Comparison of ENCODE assay signal across 1 cellular context in genomic region chr7:111438369-111439289, GRCh38.
TF ChIP-seq lines count a peak whose summit lies in the region.

No MANE protein-coding gene starts in this region.

TF ChIP-seq in K562, 482 proteins besides CTCF, POLR2A, EP300 and RAD21 (continued from another document and continues in another):
- TF ChIP-seq RREB1 (CRISPR knock-in tag; IDR thresholded peaks at IDR 0.05) (no peak), ZNF143 (CRISPR knock-in tag; IDR thresholded peaks at IDR 0.05) (no peak), CBFA2T2 (conservative IDR thresholded peaks at IDR 0.05) (peak; percentile 97), OTX1 (CRISPR knock-in tag; IDR thresholded peaks at IDR 0.05) (no peak), SMARCE1 (IDR thresholded peaks at IDR 0.05) (peak; percentile 100), ELK3 (CRISPR knock-in tag; IDR thresholded peaks at IDR 0.05) (no peak), MLLT1 (IDR thresholded peaks at IDR 0.05) (peak in 1 of 2 experiments; percentile 45; a peak in 2 of 4 replicates), HNRNPK (IDR thresholded peaks at IDR 0.05; ENCODE audit: low read depth, low read length, poor library complexity, severe bottlenecking) (no peak), SIN3A (IDR thresholded peaks at IDR 0.05; ENCODE audit: borderline replicate concordance in 2 of 2, control insufficient read depth in 1 of 2, low read depth in 2 of 2, low read length in 2 of 2) (no peak), TRIM28 (IDR thresholded peaks at IDR 0.05) (0 out of 2 replicates have a peak, but pooled peaks have one; percentile 11), ZNF311 (CRISPR knock-in tag; IDR thresholded peaks at IDR 0.05) (no peak), ZNF449 (CRISPR knock-in tag; IDR thresholded peaks at IDR 0.05) (no peak), ZNF239 (CRISPR knock-in tag; IDR thresholded peaks at IDR 0.05) (no peak; the same call in 1 of the 2 replicates), ZNF699 (CRISPR knock-in tag; IDR thresholded peaks at IDR 0.05; ENCODE audit: insufficient replicate concordance) (no peak), BRF2 (IDR thresholded peaks at IDR 0.05; ENCODE audit: borderline replicate concordance, insufficient read depth, insufficient read length) (no peak), ZNF740 (CRISPR knock-in tag; IDR thresholded peaks at IDR 0.05) (no peak), ZNF740 (tag; IDR thresholded peaks at IDR 0.05) (no peak), RBBP5 (IDR thresholded peaks at IDR 0.05; ENCODE audit: borderline replicate concordance, insufficient read depth, low read length, poor library complexity, severe bottlenecking) (no peak), KLF6 (CRISPR knock-in tag; IDR thresholded peaks at IDR 0.05; ENCODE audit: borderline replicate concordance) (no peak), ETV1 (tag; conservative IDR thresholded peaks at IDR 0.05; ENCODE audit: low read depth) (no peak), ZNF518B (CRISPR knock-in tag; IDR thresholded peaks at IDR 0.05) (no peak), SP2 (IDR thresholded peaks at IDR 0.05; ENCODE audit: extremely low read depth, low read depth, low read length, poor library complexity, severe bottlenecking) (no peak), ZNF124 (CRISPR knock-in tag; IDR thresholded peaks at IDR 0.05) (no peak), NUFIP1 (IDR thresholded peaks at IDR 0.05; ENCODE audit: partially characterized antibody) (no peak), KLF10 (CRISPR knock-in tag; IDR thresholded peaks at IDR 0.05) (no peak), L3MBTL2 (IDR thresholded peaks at IDR 0.05) (no peak; the same call in 1 of the 2 replicates), MTA1 (IDR thresholded peaks at IDR 0.05; ENCODE audit: borderline replicate concordance) (no peak; the same call in none of the 2 replicates), ZC3H4 (CRISPR knock-in tag; IDR thresholded peaks at IDR 0.05; ENCODE audit: borderline replicate concordance) (no peak), MCM7 (IDR thresholded peaks at IDR 0.05) (no peak), SFPQ (IDR thresholded peaks at IDR 0.05; ENCODE audit: low read depth, low read length) (no peak), SAFB (IDR thresholded peaks at IDR 0.05; ENCODE audit: borderline replicate concordance, low read depth, low read length) (no peak), PHTF2 (CRISPR knock-in tag; IDR thresholded peaks at IDR 0.05) (no peak), JUN (IDR thresholded peaks at IDR 0.05; ENCODE audit: borderline replicate concordance, low read depth, low read length) (peak; percentile 92), JUN (CRISPR knock-in tag; IDR thresholded peaks at IDR 0.05; ENCODE audit: borderline replicate concordance) (no peak), CBX8 (IDR thresholded peaks at IDR 0.05; ENCODE audit: borderline replicate concordance, extremely low read depth, low read depth, low read length, poor library complexity, severe bottlenecking) (no peak), FOXP4 (CRISPR knock-in tag; IDR thresholded peaks at IDR 0.05; ENCODE audit: borderline replicate concordance) (no peak), NFATC3 (IDR thresholded peaks at IDR 0.05) (no peak; the same call in none of the 2 replicates), BRD9 (IDR thresholded peaks at IDR 0.05; ENCODE audit: low read depth, partially characterized antibody) (peak; percentile 46), NR2F6 (CRISPR knock-in tag; IDR thresholded peaks at IDR 0.05) (no peak), GABPB2 (CRISPR knock-in tag; conservative IDR thresholded peaks at IDR 0.05) (no peak)
